ENCODE assay signal across 11 cellular contexts in the genomic region with DNA sequence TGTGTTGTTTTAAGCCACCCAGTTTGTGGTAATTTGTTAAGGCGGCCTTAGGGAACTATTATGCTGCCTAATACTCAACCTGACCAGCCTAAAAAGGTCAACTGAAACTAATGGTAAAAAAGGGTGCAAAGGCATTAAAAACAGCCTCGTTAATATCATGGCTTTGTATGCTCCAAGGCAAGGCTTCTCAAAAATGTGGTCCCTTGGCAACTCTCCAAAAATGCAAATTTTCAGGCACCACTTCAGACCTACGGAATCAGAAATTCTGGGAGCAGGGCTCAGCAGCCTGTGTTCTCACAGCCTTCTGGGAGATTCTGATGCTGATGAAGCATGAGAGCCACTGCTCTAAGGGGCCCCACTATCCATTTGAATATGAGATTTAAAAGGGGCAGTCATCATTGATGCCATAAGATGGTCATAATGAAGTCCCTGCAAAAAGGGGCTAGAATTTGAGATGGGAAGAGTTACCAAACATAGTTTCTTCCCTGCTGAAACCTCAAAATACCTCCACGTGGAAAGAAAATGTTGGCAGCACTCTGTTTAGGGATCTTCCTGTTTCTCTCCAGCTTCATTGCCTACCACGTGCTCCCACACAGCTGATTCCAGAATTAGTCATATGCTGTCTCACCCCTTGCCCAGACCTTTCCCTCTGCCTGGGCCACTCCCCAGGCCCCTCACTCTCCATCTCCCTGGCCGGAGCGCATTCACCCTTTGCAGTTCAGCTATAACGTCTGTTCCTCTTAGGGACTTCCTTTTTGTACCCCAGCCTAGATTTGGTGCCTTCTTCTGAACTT. TPM values are rescaled to one million over a fixed set of nuclear protein-coding genes. Genes with fewer than 3 reads are reported as not detected.
A peak's percentile ranks its signal among the peaks of the same experiment; 100 is the strongest.
DNase-seq lines count a peak whose midpoint lies in the region; ATAC-seq and TF ChIP-seq lines count a peak whose summit lies in the region.
"Had no signal": no experiment of that assay in that cellular context is flagged by ENCODE, and none has a peak within 500 bp of the region (broad histone marks: within the 10 kb centered on the region; RNA-seq: fewer than 3 reads in every experiment).

No MANE protein-coding gene starts in this region.

- H3K4me3 Mint-ChIP-seq in nephron, result no peak overlapping the region
- H3K4me3 Mint-ChIP-seq in activated CD8-positive, alpha-beta T cell treated with anti-CD3 and anti-CD28 coated beads, Interleukin-2, amount 10 ng/mL, durations not matched to agents 7 days and 5 days, result no peak overlapping the region
- H3K4me3 Mint-ChIP-seq: activated naive CD4-positive, alpha-beta T cell treated with anti-CD3 and anti-CD28 coated beads, Interleukin-2, amount 50 U/mL, for 24 hours; stimulated activated naive CD8-positive, alpha-beta T cell treated with anti-CD3 and anti-CD28 coated beads, Interleukin-15, Interleukin-2, amounts not matched to agents 100 ng/mL and 50 ng/mL, for 24 hours had no signal

- peaks cover 66% of the 10 kb centered on the region for H3K4me1 Mint-ChIP-seq in nephron
- peaks cover 25% of the 10 kb centered on the region for H3K4me1 Mint-ChIP-seq in activated CD8-positive, alpha-beta T cell treated with anti-CD3 and anti-CD28 coated beads, Interleukin-2, amount 10 ng/mL, durations not matched to agents 7 days and 5 days (ENCODE audit: low read depth)

- no peak for ATAC-seq in GM21390 (IDR thresholded peaks at IDR 0.05; ENCODE audit: unreplicated experiment)
- ATAC-seq in activated CD8-positive, alpha-beta T cell treated with anti-CD3 and anti-CD28 coated beads, Interleukin-2, amount 10 ng/mL, durations not matched to agents 7 days and 5 days, result no peak

- TF ChIP-seq CTCF in nephron (IDR thresholded peaks at IDR 0.05; ENCODE audit: unreplicated experiment in 3 of 3), result no peak

- H3K27me3 Mint-ChIP-seq in nephron (ENCODE audit: low read depth), result no peaks in the 10 kb centered on the region
- H3K27me3 Mint-ChIP-seq in activated CD8-positive, alpha-beta T cell treated with anti-CD3 and anti-CD28 coated beads, Interleukin-2, amount 10 ng/mL, durations not matched to agents 7 days and 5 days (ENCODE audit: low read depth), result peaks cover 39% of the 10 kb centered on the region

- peak overlapping the region; percentile 59 to 89 (median 87) for H3K27ac Mint-ChIP-seq in nephron
- H3K27ac Mint-ChIP-seq in activated CD8-positive, alpha-beta T cell treated with anti-CD3 and anti-CD28 coated beads, Interleukin-2, amount 10 ng/mL, durations not matched to agents 7 days and 5 days, result no peak overlapping the region
- H3K27ac Mint-ChIP-seq: activated naive CD4-positive, alpha-beta T cell treated with anti-CD3 and anti-CD28 coated beads, Interleukin-2, amount 50 U/mL, for 24 hours; stimulated activated naive CD8-positive, alpha-beta T cell treated with anti-CD3 and anti-CD28 coated beads, Interleukin-15, Interleukin-2, amounts not matched to agents 100 ng/mL and 50 ng/mL, for 24 hours had no signal

- CTCF ChIA-PET in activated CD8-positive, alpha-beta T cell treated with anti-CD3 and anti-CD28 coated beads, Interleukin-2, amount 10 ng/mL, durations not matched to agents 7 days and 5 days (lab: Charles Lee), result no interaction called here

- no peaks in the 10 kb centered on the region for H3K9me3 Mint-ChIP-seq in nephron
- no peaks in the 10 kb centered on the region for H3K9me3 Mint-ChIP-seq in activated CD8-positive, alpha-beta T cell treated with anti-CD3 and anti-CD28 coated beads, Interleukin-2, amount 10 ng/mL, durations not matched to agents 7 days and 5 days (ENCODE audit: insufficient read depth)
- H3K9me3 Mint-ChIP-seq: activated naive CD4-positive, alpha-beta T cell treated with anti-CD3 and anti-CD28 coated beads, Interleukin-2, amount 50 U/mL, for 24 hours; stimulated activated naive CD8-positive, alpha-beta T cell treated with anti-CD3 and anti-CD28 coated beads, Interleukin-15, Interleukin-2, amounts not matched to agents 100 ng/mL and 50 ng/mL, for 24 hours had no signal

- H3K36me3 Mint-ChIP-seq in nephron (ENCODE audit: low read depth), result no peaks in the 10 kb centered on the region
- H3K36me3 Mint-ChIP-seq in activated CD8-positive, alpha-beta T cell treated with anti-CD3 and anti-CD28 coated beads, Interleukin-2, amount 10 ng/mL, durations not matched to agents 7 days and 5 days (ENCODE audit: low read depth), result no peaks in the 10 kb centered on the region
- H3K36me3 Mint-ChIP-seq: activated naive CD4-positive, alpha-beta T cell treated with anti-CD3 and anti-CD28 coated beads, Interleukin-2, amount 50 U/mL, for 24 hours had no signal

- DNase-seq in DMS 273 treated with DMSO at 0.1 percent for 48 hours (lab: John Stamatoyannopoulos, UW) (peak; percentile 69), NCI-H2171 treated with DMSO at 0.1 percent for 48 hours (lab: John Stamatoyannopoulos, UW) (peak; percentile 90), dermis blood vessel endothelial cell (peak; percentile 55), NCI-H1092 treated with DMSO at 0.1 percent for 48 hours (lab: John Stamatoyannopoulos, UW) (no peak), 8988T (no peak)
- no peak for DNase-seq in activated CD8-positive, alpha-beta T cell treated with anti-CD3 and anti-CD28 coated beads, Interleukin-2, amount 10 ng/mL, durations not matched to agents 7 days and 5 days
- DNase-seq: NCI-H2081 treated with DMSO at 0.1 percent for 48 hours had no signal

- POLR2A ChIA-PET in activated CD8-positive, alpha-beta T cell treated with anti-CD3 and anti-CD28 coated beads, Interleukin-2, amount 10 ng/mL, durations not matched to agents 7 days and 5 days (lab: Charles Lee), result no interaction called here

RNA-seq across cellular contexts. Expression of a gene that starts 46.7 kb away (rescaled TPM):
- total RNA-seq in dermis blood vessel endothelial cell, result 88.5 and 144 TPM in 2 replicates
- 10 to 100 TPM; 40.3 to 42.2 TPM for total RNA-seq in activated CD8-positive, alpha-beta T cell treated with anti-CD3 and anti-CD28 coated beads, Interleukin-2, amount 10 ng/mL, durations not matched to agents 7 days and 5 days

Comparison
In these comparisons a context has a peak if more than half of its experiments do, and no peak if none do; other contexts are left out.
1. DNase-seq: peak in DMS 273 treated with DMSO at 0.1 percent for 48 hours (single experiment), NCI-H2171 treated with DMSO at 0.1 percent for 48 hours (single experiment) and dermis blood vessel endothelial cell (single experiment); none in NCI-H1092 treated with DMSO at 0.1 percent for 48 hours (single experiment), activated CD8-positive, alpha-beta T cell treated with anti-CD3 and anti-CD28 coated beads, Interleukin-2, amount 10 ng/mL, durations not matched to agents 7 days and 5 days (single experiment) and 8988T (single experiment).